In the genomic region with DNA sequence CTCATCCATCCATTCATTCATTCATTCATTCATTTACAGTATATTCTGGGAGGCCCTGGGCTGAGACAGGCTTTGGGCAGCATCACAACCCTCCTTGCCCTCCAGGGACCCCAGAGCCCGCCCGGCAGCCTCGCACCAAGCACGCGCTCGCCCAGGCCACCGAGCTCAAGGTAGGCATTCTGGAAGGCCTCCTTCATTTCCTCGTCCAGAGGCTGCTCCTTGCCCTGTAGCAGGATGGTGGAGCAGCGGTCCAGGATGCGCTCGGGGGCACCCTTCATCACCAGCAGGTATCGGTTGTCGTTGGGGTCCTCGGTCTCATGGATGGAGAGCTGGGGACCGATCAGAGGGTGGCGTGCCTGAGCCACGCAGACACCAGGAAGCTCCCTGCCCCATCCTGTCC, we compare ENCODE assay signal across 2 cellular contexts.
TF ChIP-seq lines count a peak whose summit lies in the region.

No MANE protein-coding gene starts in this region.

TF ChIP-seq in HEK293, 187 proteins besides CTCF, POLR2A, EP300 and RAD21:
- TF ChIP-seq ZNF24 (tag by site-specific recombination; IDR thresholded peaks at IDR 0.05) (0 out of 2 replicates have a peak, but pooled peaks have one; percentile 20), WT1 (tag by site-specific recombination; IDR thresholded peaks at IDR 0.05) (no peak)

TF ChIP-seq in H1, 55 proteins besides CTCF, POLR2A, EP300 and RAD21:
- TF ChIP-seq, protein P1, sequence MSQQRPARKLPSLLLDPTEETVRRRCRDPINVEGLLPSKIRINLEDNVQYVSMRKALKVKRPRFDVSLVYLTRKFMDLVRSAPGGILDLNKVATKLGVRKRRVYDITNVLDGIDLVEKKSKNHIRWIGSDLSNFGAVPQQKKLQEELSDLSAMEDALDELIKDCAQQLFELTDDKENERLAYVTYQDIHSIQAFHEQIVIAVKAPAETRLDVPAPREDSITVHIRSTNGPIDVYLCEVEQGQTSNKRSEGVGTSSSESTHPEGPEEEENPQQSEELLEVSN (IDR thresholded peaks at IDR 0.05), result no peak
- TF ChIP-seq CTBP2 (IDR thresholded peaks at IDR 0.05; ENCODE audit: borderline replicate concordance, insufficient read depth, insufficient read length, low read length) (no peak), BRCA1 (IDR thresholded peaks at IDR 0.05; ENCODE audit: low read depth, low read length) (no peak)
